Comparison of ENCODE assay signal across 18 cellular contexts in the genomic region with DNA sequence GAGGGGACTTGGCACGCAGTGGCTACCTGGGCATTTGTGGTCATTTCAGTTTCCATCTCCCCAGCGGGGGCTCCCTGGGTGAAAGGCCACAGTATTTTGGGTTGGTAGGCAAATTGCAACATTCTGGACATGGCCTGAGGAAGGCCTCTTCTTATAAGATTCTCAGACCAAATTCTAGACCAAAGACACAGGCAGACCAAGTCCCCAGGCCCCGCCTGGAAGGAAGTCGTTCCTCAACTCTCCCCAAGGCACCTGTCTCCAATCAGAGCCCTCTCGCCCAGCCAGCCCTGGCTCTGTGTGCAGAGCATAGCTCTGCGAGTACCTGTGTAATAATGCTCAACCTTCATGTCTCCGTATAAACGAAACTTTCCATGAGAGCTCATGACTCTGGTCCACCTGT. TPM values are rescaled to one million over a fixed set of nuclear protein-coding genes. Genes with fewer than 3 reads are reported as not detected.
DNase-seq lines count a peak whose midpoint lies in the region; ATAC-seq and TF ChIP-seq lines count a peak whose summit lies in the region.
"Had no signal": no experiment of that assay in that cellular context is flagged by ENCODE, and none has a peak within 500 bp of the region (broad histone marks: within the 10 kb centered on the region; RNA-seq: fewer than 3 reads in every experiment).

No MANE protein-coding gene starts in this region.

- TF ChIP-seq CTCF in RWPE1 (conservative IDR thresholded peaks at IDR 0.05; ENCODE audit: low read depth) (no peak), lower lobe of right lung (IDR thresholded peaks at IDR 0.05) (no peak), upper lobe of right lung (IDR thresholded peaks at IDR 0.05) (no peak)

- H3K9me3 ChIP-seq in lower lobe of right lung (no peaks in the 10 kb centered on the region), upper lobe of right lung (no peaks in the 10 kb centered on the region)
- H3K9me3 ChIP-seq: SJSA1 had no signal

- intact Hi-C loops in left cardiac atrium (cut with DNase I) (no loop called here), cardiac septum (cut with DNase I) (no loop called here), lower lobe of right lung (cut with DNase I) (no loop called here), upper lobe of right lung (cut with DNase I) (no loop called here)

- POLR2A ChIA-PET in RWPE1 (lab: Yijun Ruan, JAX; ENCODE audit: low non-redundant PET): no interaction called here

- CTCF ChIA-PET in RWPE1 (lab: Yijun Ruan, JAX): no interaction called here

- H3K27ac ChIP-seq in RWPE1 (peak overlapping the region; percentile 73; the same call in 1 of the 2 replicates), lower lobe of right lung (no peak overlapping the region), upper lobe of right lung (no peak overlapping the region)
- H3K27ac ChIP-seq: SJSA1 had no signal

- no peak overlapping the region for H3K4me3 ChIP-seq in lower lobe of right lung
- H3K4me3 ChIP-seq in upper lobe of right lung: no peak overlapping the region
- H3K4me3 ChIP-seq: SJSA1 had no signal

- H3K4me1 ChIP-seq in lower lobe of right lung (peaks cover 14% of the 10 kb centered on the region), upper lobe of right lung (no peaks in the 10 kb centered on the region)

- DNase-seq in left cardiac atrium: peak; percentile 3
- no peak for DNase-seq in cardiac septum (ENCODE audit: low spot score)
- DNase-seq in RWPE1 (ENCODE audit: low spot score): no peak
- peak; percentile 24 for DNase-seq in lower lobe of right lung
- DNase-seq in upper lobe of right lung: peak; percentile 51
- no peak for DNase-seq in NCI-H446 (lab: John Stamatoyannopoulos, UW)
- no peak for DNase-seq in NCI-H526 treated with DMSO at 0.1 percent for 48 hours (lab: John Stamatoyannopoulos, UW)
- DNase-seq: CD8-positive, alpha-beta T cell; DMS79; IMR-90; Kasumi-1; NCI-H187; NCI-H345; PC-3 had no signal

- H3K36me3 ChIP-seq in lower lobe of right lung (peaks cover 73% of the 10 kb centered on the region), upper lobe of right lung (peaks cover 49% of the 10 kb centered on the region)

- H3K27me3 ChIP-seq in lower lobe of right lung (ENCODE audit: low read depth): no peaks in the 10 kb centered on the region
- no peaks in the 10 kb centered on the region for H3K27me3 ChIP-seq in upper lobe of right lung
- H3K27me3 ChIP-seq: SJSA1 had no signal

- ATAC-seq in left cardiac atrium: no peak
- no peak for ATAC-seq in lower lobe of right lung
- no peak for ATAC-seq in upper lobe of right lung
- ATAC-seq: CD8-positive, alpha-beta T cell; HCT116; PC-3 had no signal

RNA-seq across cellular contexts. Expression of a gene that starts 53.1 kb away (rescaled TPM):
- 10 to 100 TPM; 18.2 to 19.8 TPM for total RNA-seq in left cardiac atrium
- 67.8 TPM for total RNA-seq in cardiac septum
- total RNA-seq in lower lobe of right lung: 1.1 TPM
- 0.52 TPM for total RNA-seq in upper lobe of right lung
- total RNA-seq: B cell; CD8-positive, alpha-beta T cell; HT1080; IMR-90 had no signal

Comparison
In these comparisons a context has a peak if more than half of its experiments do, and no peak if none do; other contexts are left out.
1. DNase-seq: peak in left cardiac atrium (single experiment), lower lobe of right lung (single experiment) and upper lobe of right lung (single experiment); none in cardiac septum (single experiment), RWPE1 (single experiment), NCI-H446 (0 of 2) and NCI-H526 treated with DMSO at 0.1 percent for 48 hours (single experiment).